17 cellular contexts compared by ENCODE assay signal in genomic region chr4:145723336-145723735, GRCh38. TPM values are rescaled to one million over a fixed set of nuclear protein-coding genes. Genes with fewer than 3 reads are reported as not detected.
DNase-seq lines count a peak whose midpoint lies in the region; FAIRE-seq and TF ChIP-seq lines count a peak whose summit lies in the region.
"Had no signal": no experiment of that assay in that cellular context is flagged by ENCODE, and none has a peak within 500 bp of the region (broad histone marks: within the 10 kb centered on the region; RNA-seq: fewer than 3 reads in every experiment).

No MANE protein-coding gene starts in this region.

- H4K20me1 ChIP-seq in OCI-LY3 (ENCODE audit: insufficient read depth, low read length): no peaks in the 10 kb centered on the region
- H4K20me1 ChIP-seq: BLaER1 treated with 17β-estradiol and CSF1 and Interleukin-3, amounts not matched to agents 10 nM and 100 nM had no signal

- no peaks in the 10 kb centered on the region for H3K27me3 Mint-ChIP-seq in type B pancreatic cell

- 0 out of 2 replicates have a peak, but pooled peaks cover under 1% of the 10 kb centered on the region for H3K27me3 ChIP-seq in OCI-LY3 (ENCODE audit: low read depth, low read length)
- H3K27me3 ChIP-seq in bronchial epithelial cell (ENCODE audit: control insufficient read depth, insufficient read depth, low read length): no peaks in the 10 kb centered on the region
- H3K27me3 ChIP-seq: BLaER1 treated with 17β-estradiol and CSF1 and Interleukin-3, amounts not matched to agents 10 nM and 100 nM had no signal

- H3K4me2 ChIP-seq in OCI-LY3 (ENCODE audit: low read length): no peak overlapping the region
- H3K4me2 ChIP-seq: BLaER1 treated with 17β-estradiol and CSF1 and Interleukin-3, amounts not matched to agents 10 nM and 100 nM had no signal

- H3K4me1 ChIP-seq in OCI-LY3 (ENCODE audit: low read length): peaks cover 12% of the 10 kb centered on the region

- peak overlapping the region; percentile 40 for H3K27ac Mint-ChIP-seq in type B pancreatic cell

- H3K4me3 ChIP-seq in GM12865 (ENCODE audit: low read depth, low read length): no peak overlapping the region
- H3K4me3 ChIP-seq in OCI-LY3 (ENCODE audit: low read length): no peak overlapping the region
- H3K4me3 ChIP-seq in bronchial epithelial cell (ENCODE audit: low read depth, low read length): no peak overlapping the region
- H3K4me3 ChIP-seq in foreskin fibroblast (ENCODE audit: low read depth in 1 of 2, low read length in 2 of 2): no peak overlapping the region
- H3K4me3 ChIP-seq: BLaER1 treated with 17β-estradiol and CSF1 and Interleukin-3, amounts not matched to agents 10 nM and 100 nM had no signal

- FAIRE-seq in bronchial epithelial cell (lab: Jason Lieb, UNC): no peak
- FAIRE-seq: G401.6, H54 had no signal

- H2AFZ ChIP-seq in OCI-LY3 (ENCODE audit: low read depth, low read length): no peak overlapping the region

- peaks cover 12% of the 10 kb centered on the region for H3K4me1 Mint-ChIP-seq in type B pancreatic cell (ENCODE audit: unreplicated experiment)

- no peaks in the 10 kb centered on the region for H3K79me2 ChIP-seq in OCI-LY3 (ENCODE audit: low read length)

- peak overlapping the region; percentile 27 for H3K4me3 Mint-ChIP-seq in type B pancreatic cell

- DNase-seq in GM12865 (ENCODE audit: low read depth): no peak
- DNase-seq in bronchial epithelial cell (ENCODE audit: low read depth): peak; percentile 86
- DNase-seq in type B pancreatic cell (ENCODE audit: extremely low spot score, unreplicated experiment): no peak
- no peak for DNase-seq in COR-L47 (lab: John Stamatoyannopoulos, UW)
- no peak for DNase-seq in GM10248 (ENCODE audit: extremely low spot score)
- DNase-seq in foreskin fibroblast: no peak
- DNase-seq: DMS153, IMR-90, Kasumi-1, NCI-H1417, NCI-H2029 treated with DMSO at 0.1 percent for 48 hours, NCI-H510A treated with DMSO at 0.1 percent for 48 hours had no signal

- H3K9me3 Mint-ChIP-seq in type B pancreatic cell: no peaks in the 10 kb centered on the region

- no peaks in the 10 kb centered on the region for H3K9me3 ChIP-seq in OCI-LY3 (ENCODE audit: insufficient read depth, low read length)
- H3K9me3 ChIP-seq: BLaER1 treated with 17β-estradiol and CSF1 and Interleukin-3, amounts not matched to agents 10 nM and 100 nM had no signal

- TF ChIP-seq CTCF in GM12865 (IDR thresholded peaks at IDR 0.05; ENCODE audit: insufficient read depth, low read depth, low read length, missing control alignments): peak; percentile 1
- peak; percentile 40 for TF ChIP-seq CTCF in OCI-LY3 (IDR thresholded peaks at IDR 0.05; ENCODE audit: low read depth, low read length)
- TF ChIP-seq CTCF in bronchial epithelial cell (IDR thresholded peaks at IDR 0.05; ENCODE audit: insufficient read depth, low read length, severe bottlenecking): peak; percentile 38
- TF ChIP-seq CTCF in type B pancreatic cell (conservative IDR thresholded peaks at IDR 0.05): no peak
- TF ChIP-seq CTCF in GM10248 (IDR thresholded peaks at IDR 0.05; ENCODE audit: control extremely low read depth, extremely low read depth, low read depth, missing control alignments): no peak
- TF ChIP-seq CTCF in foreskin fibroblast (IDR thresholded peaks at IDR 0.05; ENCODE audit: low read depth, low read length): no peak

- H3K36me3 Mint-ChIP-seq in type B pancreatic cell: no peaks in the 10 kb centered on the region

- H3K9ac ChIP-seq in OCI-LY3 (ENCODE audit: low read length): no peak overlapping the region
- H3K9ac ChIP-seq: BLaER1 treated with 17β-estradiol and CSF1 and Interleukin-3, amounts not matched to agents 10 nM and 100 nM had no signal

- CTCF ChIA-PET in GM10248 (lab: Yijun Ruan, JAX): interaction anchor here (0.9 to 1.9 kb wide), 3 partner anchors 13 to 20 kb away, joined by 3 to 6 read pairs (median 3); no protein-coding TSS in a partner anchor

- H3K27ac ChIP-seq in OCI-LY3 (ENCODE audit: low read length): no peak overlapping the region
- H3K27ac ChIP-seq: BLaER1 treated with 17β-estradiol and CSF1 and Interleukin-3, amounts not matched to agents 10 nM and 100 nM had no signal

- no peaks in the 10 kb centered on the region for H3K36me3 ChIP-seq in OCI-LY3 (replicated peaks; ENCODE audit: low read depth, low read length)
- no peaks in the 10 kb centered on the region for H3K36me3 ChIP-seq in bronchial epithelial cell (ENCODE audit: control insufficient read depth, insufficient read depth, low read length)
- H3K36me3 ChIP-seq: BLaER1 treated with 17β-estradiol and CSF1 and Interleukin-3, amounts not matched to agents 10 nM and 100 nM had no signal

- POLR2A ChIA-PET in GM10248 (lab: Yijun Ruan, JAX): no interaction called here

RNA-seq across cellular contexts. Expression of gene C4orf51, which starts 43.4 kb away (rescaled TPM):
- total RNA-seq in bronchial epithelial cell (not detected in 2 replicates), type B pancreatic cell (ENCODE audit: low replicate concordance) (not detected in 2 replicates)
- total RNA-seq: HT-29, IMR-90 had no signal

Comparison
In these comparisons a context has a peak if more than half of its experiments do, and no peak if none do; other contexts are left out.
1. CTCF ChIP-seq: peak in GM12865 (single experiment), OCI-LY3 (single experiment) and bronchial epithelial cell (single experiment); none in type B pancreatic cell (single experiment), GM10248 (single experiment) and foreskin fibroblast (single experiment).